ENCODE assay signal across 2 cellular contexts in genomic region chr3:2810723-2811122, GRCh38.
A peak's percentile ranks its signal among the peaks of the same experiment; 100 is the strongest.
TF ChIP-seq lines count a peak whose summit lies in the region.

No MANE protein-coding gene starts in this region.

TF ChIP-seq in SK-N-SH, 30 proteins besides CTCF, POLR2A, EP300 and RAD21 (continued from another document):
- TF ChIP-seq REST (IDR thresholded peaks at IDR 0.05; ENCODE audit: low read depth, low read length): 0 out of 2 replicates have a peak, but pooled peaks have one; percentile 38

TF ChIP-seq in SK-N-SH treated with all-trans-retinoic acid at 6 μM for 48 hours, 23 proteins besides CTCF, POLR2A, EP300 and RAD21 (continued from another document):
- TF ChIP-seq SNAI2 (CRISPR knock-in tag; IDR thresholded peaks at IDR 0.05) (no peak), ZC3H10 (CRISPR knock-in tag; IDR thresholded peaks at IDR 0.05) (no peak)
